In genomic region chr2:158728422-158728821, GRCh38 we compare ENCODE assay signal across 5 cellular contexts.
"Had no signal": no experiment of that assay in that cellular context is flagged by ENCODE, and none has a peak within 500 bp of the region (broad histone marks: within the 10 kb centered on the region; RNA-seq: fewer than 3 reads in every experiment).

No MANE protein-coding gene starts in this region.

- H3K27ac Mint-ChIP-seq: GM23338, H9, IgD-negative memory B cell had no signal

- H3K4me1 Mint-ChIP-seq: IgD-negative memory B cell had no signal

- H3K36me3 Mint-ChIP-seq: IgD-negative memory B cell had no signal

- DNase-seq: H9, HCEC 1CT had no signal

- ATAC-seq: GM23338, HepG2 had no signal

- H3K9me3 Mint-ChIP-seq: GM23338, H9, IgD-negative memory B cell had no signal

- H3K4me3 Mint-ChIP-seq: GM23338, H9, IgD-negative memory B cell had no signal
